In genomic region chr12:644818-645552, GRCh38 we compare ENCODE assay signal across 10 cellular contexts. TPM values are rescaled to one million over a fixed set of nuclear protein-coding genes. Genes with fewer than 3 reads are reported as not detected.
DNase-seq lines count a peak whose midpoint lies in the region; ATAC-seq and TF ChIP-seq lines count a peak whose summit lies in the region.
"Had no signal": no experiment of that assay in that cellular context is flagged by ENCODE, and none has a peak within 500 bp of the region (broad histone marks: within the 10 kb centered on the region; RNA-seq: fewer than 3 reads in every experiment).

No MANE protein-coding gene starts in this region.

- peaks cover 3% of the 10 kb centered on the region for H3K36me3 Mint-ChIP-seq in activated T-cell treated with anti-CD3 and anti-CD28 coated beads, Interleukin-2, amount 50 U/mL, for 24 hours (ENCODE audit: low read depth)
- peaks cover 7% of the 10 kb centered on the region for H3K36me3 Mint-ChIP-seq in activated T-cell treated with anti-CD3 and anti-CD28 coated beads, Interleukin-2, amount 50 U/mL, for 4 hours (ENCODE audit: insufficient read depth)
- H3K36me3 Mint-ChIP-seq in naive B cell = no peaks in the 10 kb centered on the region
- H3K36me3 Mint-ChIP-seq: activated naive CD8-positive, alpha-beta T cell had no signal

- no peak overlapping the region for H3K4me3 Mint-ChIP-seq in activated T-cell treated with anti-CD3 and anti-CD28 coated beads, Interleukin-2, amount 50 U/mL, for 24 hours
- H3K4me3 Mint-ChIP-seq in activated T-cell treated with anti-CD3 and anti-CD28 coated beads, Interleukin-2, amount 50 U/mL, for 4 hours = no peak overlapping the region
- peak overlapping the region in 1 of 8 donors; percentile 95 for H3K4me3 Mint-ChIP-seq in naive B cell

- peak overlapping the region in 3 of 59 donors; percentile 3 to 22 (median 20) for H3K4me3 ChIP-seq in dorsolateral prefrontal cortex
- H3K4me3 ChIP-seq in transverse colon = no peak overlapping the region

- H3K36me3 ChIP-seq in transverse colon = no peaks in the 10 kb centered on the region

- H3K4me1 Mint-ChIP-seq in activated T-cell treated with anti-CD3 and anti-CD28 coated beads, Interleukin-2, amount 50 U/mL, for 24 hours (ENCODE audit: low read depth) = peaks cover 50% of the 10 kb centered on the region
- H3K4me1 Mint-ChIP-seq in activated T-cell treated with anti-CD3 and anti-CD28 coated beads, Interleukin-2, amount 50 U/mL, for 4 hours (ENCODE audit: low read depth) = peaks cover 44% of the 10 kb centered on the region
- peaks cover 21 to 66% (median 37%) of the 10 kb centered on the region in 3 donors for H3K4me1 Mint-ChIP-seq in naive B cell

- no peaks in the 10 kb centered on the region for H3K9me3 ChIP-seq in transverse colon

- no peak for TF ChIP-seq CTCF in dorsolateral prefrontal cortex (IDR thresholded peaks at IDR 0.05 in 54 of 56, conservative IDR thresholded peaks at IDR 0.05 in 2 of 56; ENCODE audit: low read depth in 1 of 56, partially characterized antibody in 56 of 56)
- TF ChIP-seq CTCF in transverse colon (IDR thresholded peaks at IDR 0.05) = no peak

- peak overlapping the region; percentile 3 to 100 (median 97) for H3K27ac ChIP-seq in dorsolateral prefrontal cortex
- peak overlapping the region; percentile 93 to 98 (median 95) for H3K27ac ChIP-seq in transverse colon

- TF ChIP-seq POLR2A in transverse colon (IDR thresholded peaks at IDR 0.05) = no peak

- no peaks in the 10 kb centered on the region for H3K27me3 Mint-ChIP-seq in activated T-cell treated with anti-CD3 and anti-CD28 coated beads, Interleukin-2, amount 50 U/mL, for 24 hours
- H3K27me3 Mint-ChIP-seq in activated T-cell treated with anti-CD3 and anti-CD28 coated beads, Interleukin-2, amount 50 U/mL, for 4 hours (ENCODE audit: low read depth) = no peaks in the 10 kb centered on the region
- no peaks in the 10 kb centered on the region for H3K27me3 Mint-ChIP-seq in naive B cell
- H3K27me3 Mint-ChIP-seq: activated naive CD8-positive, alpha-beta T cell had no signal

- no peak for TF ChIP-seq EP300 in transverse colon (IDR thresholded peaks at IDR 0.05; ENCODE audit: low read depth)

- ATAC-seq in activated T-cell treated with anti-CD3 and anti-CD28 coated beads, Interleukin-2, amount 50 U/mL, for 4 hours = no peak
- ATAC-seq in naive B cell (ENCODE audit: low read depth in 2 of 2) = no peak
- no peak for ATAC-seq in GM19351 (IDR thresholded peaks at IDR 0.05; ENCODE audit: unreplicated experiment)

- no peaks in the 10 kb centered on the region for H3K27me3 ChIP-seq in dorsolateral prefrontal cortex
- H3K27me3 ChIP-seq in transverse colon = no peaks in the 10 kb centered on the region

- no peaks in the 10 kb centered on the region for H3K9me3 Mint-ChIP-seq in activated T-cell treated with anti-CD3 and anti-CD28 coated beads, Interleukin-2, amount 50 U/mL, for 24 hours
- H3K9me3 Mint-ChIP-seq in activated T-cell treated with anti-CD3 and anti-CD28 coated beads, Interleukin-2, amount 50 U/mL, for 4 hours = no peaks in the 10 kb centered on the region
- no peaks in the 10 kb centered on the region for H3K9me3 Mint-ChIP-seq in naive B cell

- peaks cover 6 to 42% (median 29%) of the 10 kb centered on the region in 4 donors for H3K4me1 ChIP-seq in transverse colon

- WGBS in transverse colon (ENCODE audit: low coverage in 1 of 2), 2 donors = 80 to 87% methylated on average over 6 of the region's 6 CpGs

- H3K27ac Mint-ChIP-seq in activated T-cell treated with anti-CD3 and anti-CD28 coated beads, Interleukin-2, amount 50 U/mL, for 24 hours = peak overlapping the region; percentile 47
- H3K27ac Mint-ChIP-seq in naive B cell = peak overlapping the region in 5 of 6 donors; percentile 60 to 90 (median 65)

- intact Hi-C loops in dorsolateral prefrontal cortex (cut with DNase I) (loop anchor here (2.0 to 10.0 kb wide), 3 partner anchors 70 to 108 kb away; partner anchors contain the start of gene WNK1 (in 1 of the 2)), transverse colon (cut with DNase I; ENCODE audit: low total_unique reads) (loop anchor here (5.0 kb wide), 1 partner anchor 107 kb away; the partner anchor contains the start of gene WNK1)

- DNase-seq in activated T-cell treated with anti-CD3 and anti-CD28 coated beads, Interleukin-2, amount 50 U/mL, for 24 hours = peak; percentile 17
- no peak for DNase-seq in activated T-cell treated with anti-CD3 and anti-CD28 coated beads, Interleukin-2, amount 50 U/mL, for 4 hours
- DNase-seq in dorsolateral prefrontal cortex = peak in 2 of 10 donors; percentile 62 to 74
- DNase-seq in naive B cell = no peak
- DNase-seq in transverse colon = no peak
- DNase-seq in T-helper 2 cell = no peak
- DNase-seq in MV-4-11 (lab: John Stamatoyannopoulos, UW) = no peak
- DNase-seq: T1000 had no signal

- in situ Hi-C loops in transverse colon (cut with MboI; ENCODE audit: low pct_ligation_motif_present in 1 of 4, low pct_unique_long_range_greater_than_20kb in 1 of 4, low sequenced_read_pairs in 3 of 4) = no loop called here

RNA-seq across cellular contexts. Expression of gene NINJ2, which starts 18.3 kb away (rescaled TPM):
- total RNA-seq in activated T-cell treated with anti-CD3 and anti-CD28 coated beads, Interleukin-2, amount 50 U/mL, for 4 hours = 1 to 10 TPM; 2.6 to 3.7 (median 2.7) TPM
- 10 to 100 TPM in 88 of 120 experiments, 1 to 10 TPM in 32; 1.6 to 80.0 (median 16.4) TPM for total RNA-seq in dorsolateral prefrontal cortex
- 10 to 100 TPM in 5 of 6 donors, 1 to 10 TPM in 1; 9.6 to 28.9 (median 11.5) TPM for polyA plus RNA-seq in naive B cell (ENCODE audit: low read depth in 6 of 6)
- total RNA-seq in transverse colon = 1 to 10 TPM; 1.4 to 8.0 (median 5.6) TPM
